ENCODE assay signal across 8 cellular contexts in genomic region chr1:156241311-156241811, GRCh38. TPM values are rescaled to one million over a fixed set of nuclear protein-coding genes. Genes with fewer than 3 reads are reported as not detected.
DNase-seq lines count a peak whose midpoint lies in the region; ATAC-seq and TF ChIP-seq lines count a peak whose summit lies in the region.
"Had no signal": no experiment of that assay in that cellular context is flagged by ENCODE, and none has a peak within 500 bp of the region (broad histone marks: within the 10 kb centered on the region; RNA-seq: fewer than 3 reads in every experiment).

No MANE protein-coding gene starts in this region.

- no peaks in the 10 kb centered on the region for H3K27me3 ChIP-seq in PC-9 (ENCODE audit: insufficient read depth, low read depth)

- H3K4me3 ChIP-seq in PC-9: no peak overlapping the region

- no peaks in the 10 kb centered on the region; the same call in 1 of the 2 replicates for H3K36me3 ChIP-seq in PC-9 (ENCODE audit: low read depth)

- POLR2A ChIA-PET in PC-9 (lab: Charles Lee; ENCODE audit: unreplicated experiment): interaction anchor here (0.6 kb wide), 1 partner anchor 301 kb away, joined by 3 read pairs; no protein-coding TSS in a partner anchor

- ATAC-seq in GM19467 (IDR thresholded peaks at IDR 0.05; ENCODE audit: unreplicated experiment): no peak

- no TSS peak for BruUV-seq in PC-9 (replicated peaks; lab: Mats Ljungman, UMichigan)

- intact Hi-C loops in PC-9 (cut with micrococcal nuclease; ENCODE audit: unreplicated experiment): no loop called here

- H3K9me2 ChIP-seq in PC-9 (ENCODE audit: insufficient read depth): no peaks in the 10 kb centered on the region

- DNase-seq in G401 (ENCODE audit: low spot score): peak; percentile 41
- DNase-seq in PC-9: peak in 1 of 2 experiments; percentile 78
- peak; percentile 44 for DNase-seq in iris pigment epithelial cell (ENCODE audit: low read depth)
- DNase-seq in occipital lobe (lab: John Stamatoyannopoulos, UW): no peak
- DNase-seq in cortex of kidney (lab: John Stamatoyannopoulos, UW): no peak
- DNase-seq: stimulated activated CD8-positive, alpha-beta memory T cell treated with anti-CD3 and anti-CD28 coated beads, Interleukin-4, amount 100 ng/mL, for 48 hours had no signal

- no peaks in the 10 kb centered on the region; the same call in 1 of the 2 replicates for H4K20me1 ChIP-seq in PC-9 (ENCODE audit: insufficient read depth)

- H3K9me3 ChIP-seq in PC-9 (ENCODE audit: insufficient read depth, low read depth): no peaks in the 10 kb centered on the region

- no peaks in the 10 kb centered on the region for H3K4me1 ChIP-seq in PC-9 (replicated peaks; ENCODE audit: insufficient read depth)

- in situ Hi-C loops in G401 (cut with HindIII; ENCODE audit: low sequenced_read_pairs): no loop called here

- H2AFZ ChIP-seq in PC-9: no peak overlapping the region

- no peaks in the 10 kb centered on the region for H3K79me2 ChIP-seq in PC-9 (ENCODE audit: low read depth)

- H3F3A ChIP-seq in PC-9 (ENCODE audit: insufficient read depth, low read depth): peaks cover 11% of the 10 kb centered on the region; the same call in 1 of the 2 replicates

- CTCF ChIA-PET in PC-9 (lab: Charles Lee): interaction anchor here (0.6 kb wide), 1 partner anchor 10 kb away, joined by 6 read pairs; no protein-coding TSS in a partner anchor

- H3K27ac ChIP-seq in PC-9: no peak overlapping the region
- H3K27ac ChIP-seq: epithelial cell of prostate had no signal

- 0 out of 2 replicates have a peak overlapping the region, but pooled peaks have one; percentile 15 for H3K4me2 ChIP-seq in PC-9

- TF ChIP-seq CTCF in PC-9 (conservative IDR thresholded peaks at IDR 0.05): no peak

RNA-seq across cellular contexts. Expression of gene BGLAP, which starts 0.6 kb away (rescaled TPM):
- total RNA-seq in G401 (2014; rRNA removed; shearing (Covaris generic)): not detected in 2 replicates
- 2.0 and 2.6 TPM in 2 replicates for total RNA-seq in PC-9 (2021)
- not detected for total RNA-seq in occipital lobe

RNA-seq across cellular contexts. Expression of gene PAQR6, which starts 6.5 kb away (rescaled TPM):
- 0.07 and 2.0 TPM in 2 replicates for total RNA-seq in G401 (2014; rRNA removed; shearing (Covaris generic))
- total RNA-seq in PC-9 (2021): 12.3 and 14.1 TPM in 2 replicates
- 8.6 TPM for total RNA-seq in occipital lobe

RNA-seq across cellular contexts. Expression of gene PMF1, which starts 28.6 kb away (rescaled TPM):
- 97.2 and 127 TPM in 2 replicates for total RNA-seq in G401 (2014; rRNA removed; shearing (Covaris generic))
- total RNA-seq in PC-9 (2021): 46.0 and 50.2 TPM in 2 replicates
- 29.2 TPM for total RNA-seq in occipital lobe

RNA-seq across cellular contexts. Expression of gene SMG5, which starts 41.3 kb away (rescaled TPM):
- 46.3 and 73.5 TPM in 2 replicates for total RNA-seq in G401 (2014; rRNA removed; shearing (Covaris generic))
- total RNA-seq in PC-9 (2021) (63.3 and 66.2 TPM in 2 replicates), occipital lobe (31.2 TPM)

RNA-seq across cellular contexts. Expression of gene TMEM79, which starts 42.8 kb away (rescaled TPM):
- 2.0 and 5.0 TPM in 2 replicates for total RNA-seq in G401 (2014; rRNA removed; shearing (Covaris generic))
- 10.4 and 12.8 TPM in 2 replicates for total RNA-seq in PC-9 (2021)
- 0.78 TPM for total RNA-seq in occipital lobe

Comparison
In these comparisons a context has a peak if more than half of its experiments do, and no peak if none do; other contexts are left out.
1. DNase-seq: peak in G401 (single experiment) and iris pigment epithelial cell (single experiment); none in occipital lobe (single experiment) and cortex of kidney (single experiment).